8 cellular contexts compared by ENCODE assay signal in the genomic region with DNA sequence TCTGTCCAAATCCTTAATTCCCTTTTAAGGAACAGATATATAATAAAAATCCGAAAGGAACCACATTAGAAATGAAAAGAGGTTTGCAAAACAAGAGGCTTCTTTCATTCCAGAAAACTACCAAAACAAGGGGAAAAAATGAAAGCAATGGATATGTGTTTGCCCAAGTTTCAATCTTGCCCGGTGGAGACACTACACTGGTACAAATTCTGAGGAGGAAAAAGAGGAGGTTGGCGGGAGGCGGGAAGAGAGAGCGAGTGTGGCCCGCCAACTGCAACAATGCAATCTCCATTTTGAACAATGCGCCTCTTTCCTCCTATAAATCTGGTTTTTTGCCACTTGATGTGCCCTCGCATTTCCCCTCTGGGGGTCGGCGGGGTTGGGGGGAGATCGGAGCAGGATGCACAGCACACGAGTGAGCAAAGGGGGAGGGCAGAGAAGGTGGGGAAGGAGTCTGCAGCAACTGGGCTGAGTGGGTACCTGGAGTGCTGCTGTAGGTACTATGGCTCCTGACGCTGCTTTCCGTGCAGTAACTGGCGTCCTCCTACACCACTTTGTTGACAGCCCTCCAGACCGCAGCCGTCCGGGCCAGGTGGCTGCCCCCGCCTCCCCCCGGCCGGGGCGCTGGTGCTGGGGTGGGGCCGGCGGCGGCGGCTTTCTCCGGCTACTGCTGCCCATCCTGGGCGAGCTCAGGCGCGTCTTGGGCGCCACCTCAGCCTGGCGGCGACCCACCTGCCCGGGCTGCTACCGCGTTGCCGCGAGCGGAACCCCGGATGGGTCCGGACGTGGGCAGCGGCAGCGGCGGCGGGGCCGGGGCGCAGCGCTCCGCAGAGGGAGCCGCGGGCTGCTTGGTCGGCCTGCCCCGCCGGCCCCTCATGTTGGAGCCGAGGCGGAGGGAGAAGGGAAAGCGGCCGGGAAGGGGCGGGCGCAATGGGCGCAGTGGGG.
DNase-seq lines count a peak whose midpoint lies in the region; ATAC-seq, FAIRE-seq and TF ChIP-seq lines count a peak whose summit lies in the region.

No MANE protein-coding gene starts in this region.

- H3K36me3 ChIP-seq in duodenal mucosa (ENCODE audit: control insufficient read depth in 1 of 2, insufficient read depth in 2 of 2, low read length in 2 of 2) = no peaks in the 10 kb centered on the region

- H3K4me2 ChIP-seq in A549 = peak overlapping the region; percentile 78

- DNase-seq in A549 (ENCODE audit: low read depth in 1 of 2, low spot score in 1 of 2) = peak; percentile 80 to 84
- peak; percentile 78 for DNase-seq in activated CD4-positive, alpha-beta T cell treated with anti-CD3 and anti-CD28 coated beads for 36 hours
- DNase-seq in memory B cell (ENCODE audit: low spot score in 2 of 2) = peak; percentile 86 to 92
- DNase-seq in stimulated activated CD8-positive, alpha-beta memory T cell treated with anti-CD3 and anti-CD28 coated beads, Interleukin-15, amount 100 ng/mL, for 24 hours (ENCODE audit: low read depth) = peak; percentile 54
- no peak for DNase-seq in NCI-H1417 (lab: John Stamatoyannopoulos, UW)

- no peak for TF ChIP-seq EP300 in A549 (IDR thresholded peaks at IDR 0.05)

- under 1% methylated on average over 39 of the region's 62 CpGs for WGBS in A549 (ENCODE audit: missing lambda C conversion rate)

- TF ChIP-seq CTCF in A549 (IDR thresholded peaks at IDR 0.05) = no peak

- H3K27ac ChIP-seq in A549 (peak overlapping the region; percentile 79 to 84), duodenal mucosa (ENCODE audit: low read depth, low read length) (peak overlapping the region; percentile 76)

- CTCF ChIA-PET in A549 (lab: Yijun Ruan, JAX) = interaction anchor here (0.7 to 5.3 kb wide), 7 partner anchors 157 to 703 kb away, joined by 3 to 27 read pairs (median 3); no protein-coding TSS in a partner anchor
- CTCF ChIA-PET in activated CD4-positive, alpha-beta T cell treated with anti-CD3 and anti-CD28 coated beads for 36 hours (lab: Charles Lee) = no interaction called here

- peak overlapping the region; percentile 90 for H3K4me3 Mint-ChIP-seq in activated CD4-positive, alpha-beta T cell treated with anti-CD3 and anti-CD28 coated beads for 36 hours
- H3K4me3 Mint-ChIP-seq in memory B cell = peak overlapping the region; percentile 93

- peak overlapping the region; percentile 80 to 89 for H3K9ac ChIP-seq in duodenal mucosa (ENCODE audit: low read depth in 1 of 2, low read length in 2 of 2)

- TF ChIP-seq RAD21 in A549 (conservative IDR thresholded peaks at IDR 0.05 in 1 of 2, IDR thresholded peaks at IDR 0.05 in 1 of 2) = no peak; a peak in 2 of 5 replicates

- intact Hi-C loops in activated CD4-positive, alpha-beta T cell treated with anti-CD3 and anti-CD28 coated beads for 36 hours (cut with DNase I, micrococcal nuclease) = loop anchor here in 1 of 2 experiments (1.0 to 5.0 kb wide), 5 partner anchors 94 to 366 kb away; partner anchors contain the start of gene PLEKHM1

- POLR2A ChIA-PET in A549 (lab: Yijun Ruan, JAX) = interaction anchor here (1.0 kb wide), 1 partner anchor 159 kb away, joined by 4 read pairs; no protein-coding TSS in a partner anchor
- POLR2A ChIA-PET in activated CD4-positive, alpha-beta T cell treated with anti-CD3 and anti-CD28 coated beads for 36 hours (lab: Charles Lee) = no interaction called here

- no peaks in the 10 kb centered on the region for H3K9me3 Mint-ChIP-seq in activated CD4-positive, alpha-beta T cell treated with anti-CD3 and anti-CD28 coated beads for 36 hours (ENCODE audit: low read depth)
- H3K9me3 Mint-ChIP-seq in memory B cell = no peaks in the 10 kb centered on the region

- no peaks in the 10 kb centered on the region for H3K9me3 ChIP-seq in A549
- no peaks in the 10 kb centered on the region for H3K9me3 ChIP-seq in duodenal mucosa (ENCODE audit: control insufficient read depth in 1 of 2, low read length in 2 of 2)

- peak overlapping the region; percentile 94 for H3K27ac Mint-ChIP-seq in activated CD4-positive, alpha-beta T cell treated with anti-CD3 and anti-CD28 coated beads for 36 hours
- peak overlapping the region; percentile 98 for H3K27ac Mint-ChIP-seq in memory B cell

- H3K4me1 ChIP-seq in A549 (peaks cover 6% of the 10 kb centered on the region), duodenal mucosa (ENCODE audit: control insufficient read depth in 1 of 2, insufficient read depth in 2 of 2, low read length in 2 of 2) (peaks cover 8% of the 10 kb centered on the region in 2 donors)

- peak overlapping the region; percentile 55 for H3K4me3 ChIP-seq in A549
- peak overlapping the region; percentile 92 to 94 for H3K4me3 ChIP-seq in duodenal mucosa (ENCODE audit: low read depth in 1 of 2, low read length in 2 of 2)

- peaks cover 5% of the 10 kb centered on the region for H3K36me3 Mint-ChIP-seq in activated CD4-positive, alpha-beta T cell treated with anti-CD3 and anti-CD28 coated beads for 36 hours (ENCODE audit: low read depth)
- H3K36me3 Mint-ChIP-seq in memory B cell = peaks cover 12% of the 10 kb centered on the region

- no peaks in the 10 kb centered on the region for H3K27me3 Mint-ChIP-seq in activated CD4-positive, alpha-beta T cell treated with anti-CD3 and anti-CD28 coated beads for 36 hours
- H3K27me3 Mint-ChIP-seq in memory B cell = no peaks in the 10 kb centered on the region

- no peak for FAIRE-seq in A549 (lab: Jason Lieb, UNC)

- TF ChIP-seq POLR2A in A549 (IDR thresholded peaks at IDR 0.05; ENCODE audit: low read length) = peak; percentile 47

- ATAC-seq in A549 (peak; percentile 60 to 69), GM19324 (IDR thresholded peaks at IDR 0.05; ENCODE audit: low FRiP score, unreplicated experiment) (peak; percentile 64), HG03442 (IDR thresholded peaks at IDR 0.05; ENCODE audit: unreplicated experiment) (peak; percentile 51), memory B cell (ENCODE audit: low read depth) (peak; percentile 66)
- ATAC-seq in activated CD4-positive, alpha-beta T cell treated with anti-CD3 and anti-CD28 coated beads for 36 hours = peak; percentile 48

- peaks cover 24% of the 10 kb centered on the region for H3K4me1 Mint-ChIP-seq in activated CD4-positive, alpha-beta T cell treated with anti-CD3 and anti-CD28 coated beads for 36 hours
- peaks cover 34% of the 10 kb centered on the region for H3K4me1 Mint-ChIP-seq in memory B cell

- no peaks in the 10 kb centered on the region for H3K27me3 ChIP-seq in duodenal mucosa (ENCODE audit: control insufficient read depth in 1 of 2, insufficient read depth in 2 of 2, low read length in 2 of 2)

TF ChIP-seq in A549, 52 proteins besides CTCF, POLR2A, EP300 and RAD21 (continues in another document):
- TF ChIP-seq JUNB (IDR thresholded peaks at IDR 0.05) (no peak), MYC (IDR thresholded peaks at IDR 0.05; ENCODE audit: borderline replicate concordance, low read length) (peak; percentile 45; the same call in 1 of the 2 replicates), MAX (IDR thresholded peaks at IDR 0.05) (peak; percentile 74), REST (IDR thresholded peaks at IDR 0.05) (no peak; the same call in 1 of the 2 replicates), ZC3H11A (IDR thresholded peaks at IDR 0.05) (no peak; the same call in 1 of the 2 replicates), NPAS2 (CRISPR knock-in tag; IDR thresholded peaks at IDR 0.05; ENCODE audit: borderline replicate concordance) (no peak), GATA3 (IDR thresholded peaks at IDR 0.05; ENCODE audit: borderline replicate concordance) (peak; percentile 24; the same call in 1 of the 2 replicates), RARB (CRISPR knock-in tag; IDR thresholded peaks at IDR 0.05) (0 out of 2 replicates have a peak, but pooled peaks have one; percentile 41), HDAC2 (IDR thresholded peaks at IDR 0.05) (no peak; the same call in 1 of the 2 replicates), ZSCAN20 (CRISPR knock-in tag; IDR thresholded peaks at IDR 0.05) (no peak)
- TF ChIP-seq, protein P1, sequence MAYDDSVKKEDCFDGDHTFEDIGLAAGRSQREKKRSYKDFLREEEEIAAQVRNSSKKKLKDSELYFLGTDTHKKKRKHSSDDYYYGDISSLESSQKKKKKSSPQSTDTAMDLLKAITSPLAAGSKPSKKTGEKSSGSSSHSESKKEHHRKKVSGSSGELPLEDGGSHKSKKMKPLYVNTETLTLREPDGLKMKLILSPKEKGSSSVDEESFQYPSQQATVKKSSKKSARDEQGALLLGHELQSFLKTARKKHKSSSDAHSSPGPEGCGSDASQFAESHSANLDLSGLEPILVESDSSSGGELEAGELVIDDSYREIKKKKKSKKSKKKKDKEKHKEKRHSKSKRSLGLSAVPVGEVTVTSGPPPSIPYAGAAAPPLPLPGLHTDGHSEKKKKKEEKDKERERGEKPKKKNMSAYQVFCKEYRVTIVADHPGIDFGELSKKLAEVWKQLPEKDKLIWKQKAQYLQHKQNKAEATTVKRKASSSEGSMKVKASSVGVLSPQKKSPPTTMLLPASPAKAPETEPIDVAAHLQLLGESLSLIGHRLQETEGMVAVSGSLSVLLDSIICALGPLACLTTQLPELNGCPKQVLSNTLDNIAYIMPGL (CRISPR knock-in tag; IDR thresholded peaks at IDR 0.05; ENCODE audit: borderline replicate concordance) = no peak; the same call in 1 of the 2 replicates

Comparison
In these comparisons a context has a peak if more than half of its experiments do, and no peak if none do; other contexts are left out.
1. DNase-seq: peak in A549 (2 of 2), activated CD4-positive, alpha-beta T cell treated with anti-CD3 and anti-CD28 coated beads for 36 hours (single experiment), memory B cell (2 of 2) and stimulated activated CD8-positive, alpha-beta memory T cell treated with anti-CD3 and anti-CD28 coated beads, Interleukin-15, amount 100 ng/mL, for 24 hours (single experiment); none in NCI-H1417 (0 of 3).
2. Peak in every context shown above with its lines, with median percentiles within 50 percentile points of each other: ATAC-seq.